Comparison of ENCODE assay signal across 20 cellular contexts in genomic region chr22:45892681-45893461, GRCh38.
DNase-seq lines count a peak whose midpoint lies in the region; ATAC-seq and TF ChIP-seq lines count a peak whose summit lies in the region.
"Had no signal": no experiment of that assay in that cellular context is flagged by ENCODE, and none has a peak within 500 bp of the region (broad histone marks: within the 10 kb centered on the region; RNA-seq: fewer than 3 reads in every experiment).

No MANE protein-coding gene starts in this region.

- no peak for ATAC-seq in right cardiac atrium
- no peak for ATAC-seq in psoas muscle
- no peak for ATAC-seq in HG03571 (IDR thresholded peaks at IDR 0.05; ENCODE audit: unreplicated experiment)
- ATAC-seq in HG03045 (IDR thresholded peaks at IDR 0.05; ENCODE audit: unreplicated experiment): no peak
- ATAC-seq in GM21423 (IDR thresholded peaks at IDR 0.05; ENCODE audit: unreplicated experiment): no peak
- no peak for ATAC-seq in GM18505 (IDR thresholded peaks at IDR 0.05; ENCODE audit: unreplicated experiment)

- no peak for TF ChIP-seq CTCF in chondrocyte (IDR thresholded peaks at IDR 0.05)
- no peak for TF ChIP-seq CTCF in psoas muscle (IDR thresholded peaks at IDR 0.05)

- peaks cover 0 to 58% (median 11%) of the 10 kb centered on the region in 11 experiments; a peak in 15 of 22 replicates for H4K20me1 ChIP-seq in BLaER1 treated with 17β-estradiol and CSF1 and Interleukin-3, amounts not matched to agents 10 nM and 100 nM

- H3K27me3 Mint-ChIP-seq in chondrocyte (ENCODE audit: low read depth): peaks cover 8% of the 10 kb centered on the region

- H3K4me3 ChIP-seq in BLaER1 treated with 17β-estradiol and CSF1 and Interleukin-3, amounts not matched to agents 10 nM and 100 nM: no peak overlapping the region
- H3K4me3 ChIP-seq in right cardiac atrium (ENCODE audit: low read length): no peak overlapping the region
- no peak overlapping the region for H3K4me3 ChIP-seq in psoas muscle
- H3K4me3 ChIP-seq: HAP-1, MG63 had no signal

- peaks cover 28 to 68% (median 46%) of the 10 kb centered on the region in 11 experiments for H3K27me3 ChIP-seq in BLaER1 treated with 17β-estradiol and CSF1 and Interleukin-3, amounts not matched to agents 10 nM and 100 nM
- H3K27me3 ChIP-seq in right cardiac atrium (ENCODE audit: control insufficient read depth, insufficient read depth) (no peaks in the 10 kb centered on the region), psoas muscle (ENCODE audit: insufficient read depth in 3 of 3, low read length in 2 of 3) (peaks cover 0 to 54% (median 15%) of the 10 kb centered on the region in 3 donors)
- H3K27me3 ChIP-seq: MG63 had no signal

- peak; percentile 68 for DNase-seq in chondrocyte (ENCODE audit: low spot score)
- DNase-seq in right cardiac atrium: peak; percentile 11 to 43 (median 38)
- peak; percentile 12 to 46 for DNase-seq in psoas muscle
- DNase-seq: DMS79; Kasumi-1; MG63; NCI-H1092; NCI-H1436 treated with DMSO at 0.1 percent for 48 hours; NCI-H2029; NCI-H2171 treated with DMSO at 0.1 percent for 48 hours; NCI-H446 treated with DMSO at 0.1 percent for 48 hours; NK-92 treated with Interleukin-12 subunit alpha and Interleukin-12 subunit beta, amount 100 ng/mL, for 24 hours; SHP77 treated with DMSO at 0.1 percent for 48 hours had no signal

- no peaks in the 10 kb centered on the region for H3K36me3 ChIP-seq in BLaER1 treated with 17β-estradiol and CSF1 and Interleukin-3, amounts not matched to agents 10 nM and 100 nM
- no peaks in the 10 kb centered on the region for H3K36me3 ChIP-seq in psoas muscle (ENCODE audit: insufficient read depth in 1 of 2, low read depth in 1 of 2)
- H3K36me3 ChIP-seq: HAP-1, MG63 had no signal

- no peak overlapping the region for H3K27ac ChIP-seq in BLaER1 treated with 17β-estradiol and CSF1 and Interleukin-3, amounts not matched to agents 10 nM and 100 nM
- H3K27ac ChIP-seq in right cardiac atrium (ENCODE audit: low read length): no peak overlapping the region
- H3K27ac ChIP-seq in psoas muscle: no peak overlapping the region

- WGBS in right cardiac atrium: 75% methylated on average over 16 of the region's 16 CpGs
- 75 to 85% (median 75%) methylated on average over 15 to 16 of the region's 16 CpGs for WGBS in psoas muscle, 3 donors

- no peaks in the 10 kb centered on the region for H3K4me1 Mint-ChIP-seq in chondrocyte (ENCODE audit: low read depth)

- peak overlapping the region in 1 of 11 experiments; percentile 41; a peak in 1 of 22 replicates for H3K9ac ChIP-seq in BLaER1 treated with 17β-estradiol and CSF1 and Interleukin-3, amounts not matched to agents 10 nM and 100 nM

- H3K4me3 Mint-ChIP-seq in chondrocyte (ENCODE audit: unreplicated experiment): no peak overlapping the region
- H3K4me3 Mint-ChIP-seq: CD14-positive monocyte had no signal

- TF ChIP-seq POLR2A in GM18505 (IDR thresholded peaks at IDR 0.05; ENCODE audit: borderline replicate concordance, extremely low read depth, insufficient read depth, insufficient read length): no peak

- no peaks in the 10 kb centered on the region for H3K9me3 ChIP-seq in BLaER1 treated with 17β-estradiol and CSF1 and Interleukin-3, amounts not matched to agents 10 nM and 100 nM (replicated peaks in 1 of 11)
- no peaks in the 10 kb centered on the region for H3K9me3 ChIP-seq in right cardiac atrium (ENCODE audit: control insufficient read depth, low read length)
- H3K9me3 ChIP-seq in psoas muscle: no peaks in the 10 kb centered on the region
- H3K9me3 ChIP-seq: HAP-1, MG63 had no signal

- peaks cover 12 to 35% (median 30%) of the 10 kb centered on the region in 10 experiments for H3K4me1 ChIP-seq in BLaER1 treated with 17β-estradiol and CSF1 and Interleukin-3, amounts not matched to agents 10 nM and 100 nM
- H3K4me1 ChIP-seq in right cardiac atrium (ENCODE audit: control insufficient read depth, insufficient read depth, low read length): no peaks in the 10 kb centered on the region
- no peaks in the 10 kb centered on the region for H3K4me1 ChIP-seq in psoas muscle
- H3K4me1 ChIP-seq: HAP-1 had no signal

- no peaks in the 10 kb centered on the region for H3K36me3 Mint-ChIP-seq in chondrocyte (ENCODE audit: low read depth)
- H3K36me3 Mint-ChIP-seq: CD14-positive monocyte had no signal

- intact Hi-C loops in right cardiac atrium (cut with DNase I): no loop called here
- intact Hi-C loops in psoas muscle (cut with DNase I): no loop called here

- no peak overlapping the region for H3K27ac Mint-ChIP-seq in chondrocyte (ENCODE audit: unreplicated experiment)
- H3K27ac Mint-ChIP-seq: CD14-positive monocyte had no signal

- no peaks in the 10 kb centered on the region for H3K9me3 Mint-ChIP-seq in chondrocyte (ENCODE audit: low read depth)

- H3K4me2 ChIP-seq in BLaER1 treated with 17β-estradiol and CSF1 and Interleukin-3, amounts not matched to agents 10 nM and 100 nM: peak overlapping the region; percentile 28 to 86 (median 72); a peak in 19 of 22 replicates
